In the genomic region with DNA sequence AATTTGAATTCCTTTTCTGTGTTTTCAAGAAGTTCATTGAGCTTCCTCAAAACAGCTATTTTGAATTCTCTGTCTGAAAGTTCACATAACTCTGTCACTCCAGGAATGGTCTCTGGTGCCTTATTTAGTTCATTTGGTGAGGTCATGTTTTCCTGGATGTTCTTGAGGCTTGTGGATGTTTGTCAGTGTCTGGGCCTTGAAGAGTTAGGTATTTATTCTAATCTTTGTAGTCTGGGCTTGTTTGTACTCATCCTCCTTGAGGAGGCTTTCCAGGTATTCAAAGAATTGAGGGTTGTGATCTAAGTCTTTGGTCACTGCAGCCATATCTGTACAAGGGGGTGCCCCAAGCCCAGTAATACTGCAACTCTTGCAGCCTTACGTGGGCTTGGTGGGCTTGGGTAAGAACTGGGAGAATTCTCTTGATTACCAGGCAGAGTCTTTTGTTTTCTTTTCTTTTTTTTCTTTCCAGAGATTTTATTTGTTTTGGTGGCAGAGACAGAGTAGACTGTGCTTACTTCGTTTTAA, we compare ENCODE assay signal across 1 cellular context.
TF ChIP-seq lines count a peak whose summit lies in the region.

No MANE protein-coding gene starts in this region.

TF ChIP-seq in GM12878, 131 proteins besides CTCF, POLR2A, EP300 and RAD21:
- no peak for TF ChIP-seq SRF (IDR thresholded peaks at IDR 0.05; ENCODE audit: low read depth in 2 of 2, low read length in 2 of 2)
- TF ChIP-seq NFYA (IDR thresholded peaks at IDR 0.05; ENCODE audit: borderline replicate concordance, low read depth, low read length) = no peak
- TF ChIP-seq ETV6 (conservative IDR thresholded peaks at IDR 0.05 in 1 of 2, IDR thresholded peaks at IDR 0.05 in 1 of 2; ENCODE audit: borderline replicate concordance in 1 of 2, low read depth in 1 of 2) = no peak
- TF ChIP-seq, protein P1, sequence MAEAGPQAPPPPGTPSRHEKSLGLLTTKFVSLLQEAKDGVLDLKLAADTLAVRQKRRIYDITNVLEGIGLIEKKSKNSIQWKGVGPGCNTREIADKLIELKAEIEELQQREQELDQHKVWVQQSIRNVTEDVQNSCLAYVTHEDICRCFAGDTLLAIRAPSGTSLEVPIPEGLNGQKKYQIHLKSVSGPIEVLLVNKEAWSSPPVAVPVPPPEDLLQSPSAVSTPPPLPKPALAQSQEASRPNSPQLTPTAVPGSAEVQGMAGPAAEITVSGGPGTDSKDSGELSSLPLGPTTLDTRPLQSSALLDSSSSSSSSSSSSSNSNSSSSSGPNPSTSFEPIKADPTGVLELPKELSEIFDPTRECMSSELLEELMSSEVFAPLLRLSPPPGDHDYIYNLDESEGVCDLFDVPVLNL (IDR thresholded peaks at IDR 0.05; ENCODE audit: low read depth, low read length) = no peak
- TF ChIP-seq RBBP5 (conservative IDR thresholded peaks at IDR 0.05) = no peak
